ENCODE assay signal across 8 cellular contexts in genomic region chr2:111897924-111898702, GRCh38. TPM values are rescaled to one million over a fixed set of nuclear protein-coding genes. Genes with fewer than 3 reads are reported as not detected.
DNase-seq lines count a peak whose midpoint lies in the region; ATAC-seq and TF ChIP-seq lines count a peak whose summit lies in the region.

TSS of gene MERTK (plus strand) at chr2:111898607. CDS start at chr2:111898736, 129 bp downstream.

- intact Hi-C loops in activated CD4-positive, alpha-beta T cell treated with anti-CD3 and anti-CD28 coated beads for 36 hours (cut with DNase I, micrococcal nuclease) = loop anchor here in 1 of 2 experiments (2.0 kb wide), 2 partner anchors 33 to 157 kb away; partner anchors contain the start of gene TMEM87B
- intact Hi-C loops in dendritic cell treated with granulocyte-macrophage colony-stimulating factor and Interleukin-4, amounts not matched to agents 40 ng/mL and 50 ng/mL, for 4 days (cut with micrococcal nuclease) = no loop called here
- intact Hi-C loops in left lung (cut with DNase I) = loop anchor here in 1 of 2 donors (5.0 kb wide), 1 partner anchor 149 kb away; no protein-coding TSS in a partner anchor

- POLR2A ChIA-PET in HEK293 (lab: Yijun Ruan, JAX) = interaction anchor here (0.5 to 2.1 kb wide), 6 partner anchors 10 to 357 kb away, joined by 3 to 20 read pairs (median 5); partner anchors contain the start of genes ANAPC1, TMEM87B and ZC3H8
- POLR2A ChIA-PET in activated CD4-positive, alpha-beta T cell treated with anti-CD3 and anti-CD28 coated beads for 36 hours (lab: Charles Lee) = interaction anchor here (0.6 to 1.0 kb wide), 2 partner anchors 15 to 90 kb away, joined by 4 to 6 read pairs; no protein-coding TSS in a partner anchor

- H3K36me3 ChIP-seq in HEK293 (ENCODE audit: control insufficient read depth in 2 of 2, insufficient read depth in 1 of 2, low read length in 2 of 2) (no peaks in the 10 kb centered on the region), left lung (peaks cover 0 to 6% of the 10 kb centered on the region in 2 donors)

- H3K4me1 Mint-ChIP-seq in activated CD4-positive, alpha-beta T cell treated with anti-CD3 and anti-CD28 coated beads for 36 hours = peaks cover 7% of the 10 kb centered on the region
- H3K4me1 Mint-ChIP-seq in dendritic cell treated with granulocyte-macrophage colony-stimulating factor and Interleukin-4, amounts not matched to agents 40 ng/mL and 50 ng/mL, for 4 days (ENCODE audit: low read depth) = peaks cover 39% of the 10 kb centered on the region

- H3K4me3 ChIP-seq in HEK293 (ENCODE audit: low read depth, low read length) (peak within 1 kb of the TSS; percentile 75), left lung (peak within 1 kb of the TSS; percentile 70 to 90)

- peak within 1 kb of the TSS; percentile 73 for H3K4me3 Mint-ChIP-seq in activated CD4-positive, alpha-beta T cell treated with anti-CD3 and anti-CD28 coated beads for 36 hours
- peak within 1 kb of the TSS; percentile 80 for H3K4me3 Mint-ChIP-seq in dendritic cell treated with granulocyte-macrophage colony-stimulating factor and Interleukin-4, amounts not matched to agents 40 ng/mL and 50 ng/mL, for 4 days

- CTCF ChIA-PET in HEK293 (lab: Yijun Ruan, JAX) = interaction anchor here (0.8 to 1.6 kb wide), 3 partner anchors 9 to 151 kb away, joined by 3 to 14 read pairs (median 4); no protein-coding TSS in a partner anchor
- CTCF ChIA-PET in activated CD4-positive, alpha-beta T cell treated with anti-CD3 and anti-CD28 coated beads for 36 hours (lab: Charles Lee) = interaction anchor here (0.6 to 1.4 kb wide), 8 partner anchors 11 to 585 kb away, joined by 3 to 6 read pairs (median 4); no protein-coding TSS in a partner anchor

- H3K27ac Mint-ChIP-seq in activated CD4-positive, alpha-beta T cell treated with anti-CD3 and anti-CD28 coated beads for 36 hours = no peak within 1 kb of the TSS
- H3K27ac Mint-ChIP-seq in dendritic cell treated with granulocyte-macrophage colony-stimulating factor and Interleukin-4, amounts not matched to agents 40 ng/mL and 50 ng/mL, for 4 days = peak within 1 kb of the TSS; percentile 80

- H3K27ac ChIP-seq in HEK293 (ENCODE audit: extremely low read depth, low read depth, low read length) = peak within 1 kb of the TSS; percentile 76; the same call in 1 of the 2 replicates
- peak within 1 kb of the TSS; percentile 86 to 88 for H3K27ac ChIP-seq in left lung

- peak; percentile 96 for ATAC-seq in activated CD4-positive, alpha-beta T cell treated with anti-CD3 and anti-CD28 coated beads for 36 hours
- ATAC-seq in left lung (peak; percentile 92), GM19328 (IDR thresholded peaks at IDR 0.05; ENCODE audit: unreplicated experiment) (no peak)

- peaks cover 15% of the 10 kb centered on the region for H3K27me3 Mint-ChIP-seq in activated CD4-positive, alpha-beta T cell treated with anti-CD3 and anti-CD28 coated beads for 36 hours
- peaks cover 41% of the 10 kb centered on the region for H3K27me3 Mint-ChIP-seq in dendritic cell treated with granulocyte-macrophage colony-stimulating factor and Interleukin-4, amounts not matched to agents 40 ng/mL and 50 ng/mL, for 4 days

- TF ChIP-seq CTCF in HEK293 (tag by site-specific recombination; IDR thresholded peaks at IDR 0.05) = peak; percentile 97
- TF ChIP-seq CTCF in left lung (IDR thresholded peaks at IDR 0.05) = peak; percentile 41 to 52

- H3K4me1 ChIP-seq in HEK293 (ENCODE audit: control insufficient read depth, insufficient read depth, low read length) (peaks cover 10% of the 10 kb centered on the region; the same call in 1 of the 2 replicates), left lung (peaks cover 8 to 55% of the 10 kb centered on the region in 2 donors)

- no peaks in the 10 kb centered on the region for H3K9me3 Mint-ChIP-seq in activated CD4-positive, alpha-beta T cell treated with anti-CD3 and anti-CD28 coated beads for 36 hours (ENCODE audit: low read depth)
- H3K9me3 Mint-ChIP-seq in dendritic cell treated with granulocyte-macrophage colony-stimulating factor and Interleukin-4, amounts not matched to agents 40 ng/mL and 50 ng/mL, for 4 days = no peaks in the 10 kb centered on the region

- no peaks in the 10 kb centered on the region for H3K36me3 Mint-ChIP-seq in activated CD4-positive, alpha-beta T cell treated with anti-CD3 and anti-CD28 coated beads for 36 hours (ENCODE audit: low read depth)
- H3K36me3 Mint-ChIP-seq in dendritic cell treated with granulocyte-macrophage colony-stimulating factor and Interleukin-4, amounts not matched to agents 40 ng/mL and 50 ng/mL, for 4 days (ENCODE audit: low read depth) = no peaks in the 10 kb centered on the region

- H3K27me3 ChIP-seq in left lung = peaks cover 0 to 12% of the 10 kb centered on the region in 2 donors

- DNase-seq in EH (ENCODE audit: low read depth) (peak; percentile 39), NCI-H345 (lab: John Stamatoyannopoulos, UW) (peak; percentile 79), left lung (peak; percentile 92 to 97)
- DNase-seq in activated CD4-positive, alpha-beta T cell treated with anti-CD3 and anti-CD28 coated beads for 36 hours = peak; percentile 83
- DNase-seq in stimulated activated CD4-positive, alpha-beta T cell treated with anti-CD3 and anti-CD28 coated beads, Interleukin-4, amount 100 ng/mL, for 1 hour = peak; percentile 62

- H3K9me3 ChIP-seq in HEK293 (ENCODE audit: control insufficient read depth, insufficient read depth, low read depth, low read length) (no peaks in the 10 kb centered on the region), left lung (no peaks in the 10 kb centered on the region)

TF ChIP-seq in HEK293, 187 proteins besides CTCF, POLR2A, EP300 and RAD21 (continues in another document):
- TF ChIP-seq AEBP2 (tag by site-specific recombination; IDR thresholded peaks at IDR 0.05; ENCODE audit: borderline replicate concordance) = no peak
- TF ChIP-seq ZNF747 (tag by site-specific recombination; IDR thresholded peaks at IDR 0.05) = no peak
- TF ChIP-seq ZNF580 (tag by site-specific recombination; IDR thresholded peaks at IDR 0.05) = peak; percentile 46; the same call in 1 of the 2 replicates
- no peak for TF ChIP-seq ZNF148 (tag by site-specific recombination; IDR thresholded peaks at IDR 0.05; ENCODE audit: borderline replicate concordance)
- no peak for TF ChIP-seq SCRT2 (tag by site-specific recombination; IDR thresholded peaks at IDR 0.05)
- TF ChIP-seq GLI4 (tag by site-specific recombination; IDR thresholded peaks at IDR 0.05) = no peak
- TF ChIP-seq ZNF560 (tag by site-specific recombination; IDR thresholded peaks at IDR 0.05; ENCODE audit: borderline replicate concordance) = no peak
- TF ChIP-seq GLI2 (tag by site-specific recombination; IDR thresholded peaks at IDR 0.05; ENCODE audit: borderline replicate concordance, low read depth) = no peak
- no peak for TF ChIP-seq HOXC10 (CRISPR knock-in tag; IDR thresholded peaks at IDR 0.05)
- TF ChIP-seq ATF2 (tag by site-specific recombination; IDR thresholded peaks at IDR 0.05; ENCODE audit: low read depth) = no peak
- TF ChIP-seq SP7 (tag by site-specific recombination; IDR thresholded peaks at IDR 0.05) = peak; percentile 22
- TF ChIP-seq ZNF416 (tag by site-specific recombination; IDR thresholded peaks at IDR 0.05) = no peak

RNA-seq across cellular contexts. Expression of gene MERTK, which starts in this region (rescaled TPM):
- total RNA-seq in activated CD4-positive, alpha-beta T cell treated with anti-CD3 and anti-CD28 coated beads for 36 hours = 1 to 10 TPM in 1 of 2 experiments, under 1 TPM in 1; 0.94 to 1.4 TPM
- total RNA-seq in left lung = 10 to 100 TPM; 21.5 to 42.8 TPM

Comparison
In these comparisons a context has a peak if more than half of its experiments do, and no peak if none do; other contexts are left out.
1. RNA of gene MERTK (total RNA-seq): 21.5 to 42.8 TPM in left lung; 0.94 to 1.4 TPM in activated CD4-positive, alpha-beta T cell treated with anti-CD3 and anti-CD28 coated beads for 36 hours; every median in the first group is over 4 times any median in the second.
2. DNase-seq: peak in every context shown above with its lines; median percentile 94 in left lung; 83 in activated CD4-positive, alpha-beta T cell treated with anti-CD3 and anti-CD28 coated beads for 36 hours; 79 in NCI-H345; 62 in stimulated activated CD4-positive, alpha-beta T cell treated with anti-CD3 and anti-CD28 coated beads, Interleukin-4, amount 100 ng/mL, for 1 hour; 39 in EH.